Comparison of ENCODE assay signal across 8 cellular contexts in genomic region chr6:169961772-169962561, GRCh38.
DNase-seq lines count a peak whose midpoint lies in the region; ATAC-seq and TF ChIP-seq lines count a peak whose summit lies in the region.

No MANE protein-coding gene starts in this region.

- H3K4me3 Mint-ChIP-seq in activated CD4-positive, alpha-beta T cell treated with anti-CD3 and anti-CD28 coated beads, Interleukin-2, amount 10 ng/mL, durations not matched to agents 7 days and 5 days: no peak overlapping the region
- peak overlapping the region; percentile 80 for H3K4me3 Mint-ChIP-seq in natural killer cell

- peak; percentile 38 for DNase-seq in activated CD4-positive, alpha-beta T cell treated with anti-CD3 and anti-CD28 coated beads for 48 hours
- no peak for DNase-seq in activated CD4-positive, alpha-beta T cell treated with anti-CD3 and anti-CD28 coated beads, Interleukin-2, amount 10 ng/mL, durations not matched to agents 7 days and 5 days
- DNase-seq in fibroblast of mammary gland (ENCODE audit: low read depth): no peak
- DNase-seq in natural killer cell: peak; percentile 29
- DNase-seq in ureter (ENCODE audit: low spot score): peak; percentile 47
- DNase-seq in NCI-H2081 treated with DMSO at 0.1 percent for 48 hours (lab: John Stamatoyannopoulos, UW): no peak
- DNase-seq in RWPE1 (ENCODE audit: low spot score): no peak

- H3K9me3 Mint-ChIP-seq in activated CD4-positive, alpha-beta T cell treated with anti-CD3 and anti-CD28 coated beads, Interleukin-2, amount 10 ng/mL, durations not matched to agents 7 days and 5 days: no peaks in the 10 kb centered on the region
- no peaks in the 10 kb centered on the region for H3K9me3 Mint-ChIP-seq in natural killer cell

- H3K27ac Mint-ChIP-seq in activated CD4-positive, alpha-beta T cell treated with anti-CD3 and anti-CD28 coated beads, Interleukin-2, amount 10 ng/mL, durations not matched to agents 7 days and 5 days: no peak overlapping the region
- H3K27ac Mint-ChIP-seq in natural killer cell: peak overlapping the region in 1 of 2 donors; percentile 42

- ATAC-seq in natural killer cell: peak; percentile 37 to 71 (median 64)
- no peak for ATAC-seq in HG03342 (IDR thresholded peaks at IDR 0.05; ENCODE audit: unreplicated experiment)

- no peak overlapping the region for H3K4me3 ChIP-seq in fibroblast of mammary gland (ENCODE audit: control insufficient read depth, low read depth, low read length)

- H3K27me3 Mint-ChIP-seq in activated CD4-positive, alpha-beta T cell treated with anti-CD3 and anti-CD28 coated beads, Interleukin-2, amount 10 ng/mL, durations not matched to agents 7 days and 5 days: peaks cover 9% of the 10 kb centered on the region
- H3K27me3 Mint-ChIP-seq in natural killer cell (ENCODE audit: low read depth in 2 of 2): peaks cover 26 to 39% of the 10 kb centered on the region in 2 donors

- intact Hi-C loops in natural killer cell (cut with micrococcal nuclease): no loop called here

- POLR2A ChIA-PET in activated CD4-positive, alpha-beta T cell treated with anti-CD3 and anti-CD28 coated beads, Interleukin-2, amount 10 ng/mL, durations not matched to agents 7 days and 5 days (lab: Charles Lee): no interaction called here
- POLR2A ChIA-PET in RWPE1 (lab: Yijun Ruan, JAX; ENCODE audit: low non-redundant PET): no interaction called here

- CTCF ChIA-PET in activated CD4-positive, alpha-beta T cell treated with anti-CD3 and anti-CD28 coated beads, Interleukin-2, amount 10 ng/mL, durations not matched to agents 7 days and 5 days (lab: Charles Lee): interaction anchor here (0.5 kb wide), 1 partner anchor 265 kb away, joined by 3 read pairs; no protein-coding TSS in a partner anchor
- CTCF ChIA-PET in RWPE1 (lab: Yijun Ruan, JAX): no interaction called here

- no peaks in the 10 kb centered on the region for H3K36me3 Mint-ChIP-seq in activated CD4-positive, alpha-beta T cell treated with anti-CD3 and anti-CD28 coated beads, Interleukin-2, amount 10 ng/mL, durations not matched to agents 7 days and 5 days (ENCODE audit: low read depth)
- H3K36me3 Mint-ChIP-seq in natural killer cell: no peaks in the 10 kb centered on the region

- peak; percentile 27 for TF ChIP-seq CTCF in fibroblast of mammary gland (conservative IDR thresholded peaks at IDR 0.05; ENCODE audit: control insufficient read depth, insufficient read depth, low read depth, low read length)
- peak; percentile 54 for TF ChIP-seq CTCF in natural killer cell (IDR thresholded peaks at IDR 0.05)
- no peak for TF ChIP-seq CTCF in RWPE1 (conservative IDR thresholded peaks at IDR 0.05; ENCODE audit: low read depth)

- peaks cover 15% of the 10 kb centered on the region for H3K4me1 Mint-ChIP-seq in activated CD4-positive, alpha-beta T cell treated with anti-CD3 and anti-CD28 coated beads, Interleukin-2, amount 10 ng/mL, durations not matched to agents 7 days and 5 days
- H3K4me1 Mint-ChIP-seq in natural killer cell: peaks cover 10 to 12% of the 10 kb centered on the region in 2 donors

- no peak overlapping the region for H3K27ac ChIP-seq in RWPE1

Comparison
In these comparisons a context has a peak if more than half of its experiments do, and no peak if none do; other contexts are left out.
1. DNase-seq: peak in activated CD4-positive, alpha-beta T cell treated with anti-CD3 and anti-CD28 coated beads for 48 hours (single experiment), natural killer cell (single experiment) and ureter (single experiment); none in activated CD4-positive, alpha-beta T cell treated with anti-CD3 and anti-CD28 coated beads, Interleukin-2, amount 10 ng/mL, durations not matched to agents 7 days and 5 days (single experiment), fibroblast of mammary gland (single experiment), NCI-H2081 treated with DMSO at 0.1 percent for 48 hours (single experiment) and RWPE1 (single experiment).